Comparison of ENCODE assay signal across 23 cellular contexts in genomic region chr3:24272408-24272807, GRCh38.
"Had no signal": no experiment of that assay in that cellular context is flagged by ENCODE, and none has a peak within 500 bp of the region (broad histone marks: within the 10 kb centered on the region; RNA-seq: fewer than 3 reads in every experiment).

No MANE protein-coding gene starts in this region.

- H3K36me3 ChIP-seq: gastroesophageal sphincter, spleen, upper lobe of left lung had no signal

- H3K9me3 ChIP-seq: gastroesophageal sphincter, spleen, upper lobe of left lung had no signal

- H3K36me3 Mint-ChIP-seq: activated CD8-positive, alpha-beta memory T cell treated with anti-CD3 and anti-CD28 coated beads, Interleukin-2, amount 10 ng/mL, durations not matched to agents 7 days and 5 days; activated naive CD4-positive, alpha-beta T cell treated with anti-CD3 and anti-CD28 coated beads, Interleukin-2, amount 10 ng/mL, durations not matched to agents 7 days and 5 days; brain; naive thymus-derived CD4-positive, alpha-beta T cell had no signal

- DNase-seq: activated CD4-positive, alpha-beta T cell treated with anti-CD3 and anti-CD28 coated beads for 48 hours; activated CD8-positive, alpha-beta memory T cell treated with anti-CD3 and anti-CD28 coated beads, Interleukin-2, amount 10 ng/mL, durations not matched to agents 7 days and 5 days; activated CD8-positive, alpha-beta T cell treated with anti-CD3 and anti-CD28 coated beads for 36 hours; activated effector memory CD4-positive, alpha-beta T cell treated with anti-CD3 and anti-CD28 coated beads, Interleukin-2, amount 50 U/mL, for 16 hours; activated naive CD4-positive, alpha-beta T cell treated with anti-CD3 and anti-CD28 coated beads, Interleukin-2, amount 10 ng/mL, durations not matched to agents 7 days and 5 days; activated T-cell treated with anti-CD3 and anti-CD28 coated beads for 4 hours; central memory CD4-positive, alpha-beta T cell; dermis blood vessel endothelial cell; effector CD8-positive, alpha-beta T cell; head of caudate nucleus; islet precursor cell; naive thymus-derived CD4-positive, alpha-beta T cell; occipital lobe; spleen; stimulated activated CD4-positive, alpha-beta T cell treated with anti-CD3 and anti-CD28 coated beads, Interleukin-4, amount 100 ng/mL, for 1 hour; stimulated activated naive CD4-positive, alpha-beta T cell treated with Interleukin-2 at 50 U/mL for 16 hours; T-helper 9 cell; upper lobe of left lung had no signal

- H3K27me3 ChIP-seq: gastroesophageal sphincter, spleen, upper lobe of left lung had no signal

- H3K9me3 Mint-ChIP-seq: activated CD8-positive, alpha-beta T cell treated with anti-CD3 and anti-CD28 coated beads for 36 hours; activated naive CD4-positive, alpha-beta T cell treated with anti-CD3 and anti-CD28 coated beads, Interleukin-2, amount 10 ng/mL, durations not matched to agents 7 days and 5 days; brain; naive thymus-derived CD4-positive, alpha-beta T cell; neural crest cell had no signal

- H3K27me3 Mint-ChIP-seq: activated naive CD4-positive, alpha-beta T cell treated with anti-CD3 and anti-CD28 coated beads, Interleukin-2, amount 10 ng/mL, durations not matched to agents 7 days and 5 days had no signal

- H3K4me1 ChIP-seq: spleen, upper lobe of left lung had no signal

- H3K27ac ChIP-seq: gastroesophageal sphincter, spleen, upper lobe of left lung had no signal

- H3K4me1 Mint-ChIP-seq: activated CD8-positive, alpha-beta memory T cell treated with anti-CD3 and anti-CD28 coated beads, Interleukin-2, amount 10 ng/mL, durations not matched to agents 7 days and 5 days; activated naive CD4-positive, alpha-beta T cell treated with anti-CD3 and anti-CD28 coated beads, Interleukin-2, amount 10 ng/mL, durations not matched to agents 7 days and 5 days; naive thymus-derived CD4-positive, alpha-beta T cell had no signal

- H3K27ac Mint-ChIP-seq: activated CD8-positive, alpha-beta memory T cell treated with anti-CD3 and anti-CD28 coated beads, Interleukin-2, amount 10 ng/mL, durations not matched to agents 7 days and 5 days; activated CD8-positive, alpha-beta T cell treated with anti-CD3 and anti-CD28 coated beads for 36 hours; activated naive CD4-positive, alpha-beta T cell treated with anti-CD3 and anti-CD28 coated beads, Interleukin-2, amount 10 ng/mL, durations not matched to agents 7 days and 5 days; brain; naive thymus-derived CD4-positive, alpha-beta T cell had no signal

- ATAC-seq: activated CD8-positive, alpha-beta memory T cell treated with anti-CD3 and anti-CD28 coated beads, Interleukin-2, amount 10 ng/mL, durations not matched to agents 7 days and 5 days; activated CD8-positive, alpha-beta T cell treated with anti-CD3 and anti-CD28 coated beads for 36 hours; esophagus mucosa; gastroesophageal sphincter; naive thymus-derived CD4-positive, alpha-beta T cell had no signal

- H3K4me3 ChIP-seq: gastroesophageal sphincter, lung, spleen, upper lobe of left lung had no signal

- H3K4me3 Mint-ChIP-seq: activated CD8-positive, alpha-beta memory T cell treated with anti-CD3 and anti-CD28 coated beads, Interleukin-2, amount 10 ng/mL, durations not matched to agents 7 days and 5 days; activated CD8-positive, alpha-beta T cell treated with anti-CD3 and anti-CD28 coated beads for 36 hours; activated naive CD4-positive, alpha-beta T cell treated with anti-CD3 and anti-CD28 coated beads, Interleukin-2, amount 10 ng/mL, durations not matched to agents 7 days and 5 days; brain; naive thymus-derived CD4-positive, alpha-beta T cell; neural crest cell had no signal
